In the genomic region with DNA sequence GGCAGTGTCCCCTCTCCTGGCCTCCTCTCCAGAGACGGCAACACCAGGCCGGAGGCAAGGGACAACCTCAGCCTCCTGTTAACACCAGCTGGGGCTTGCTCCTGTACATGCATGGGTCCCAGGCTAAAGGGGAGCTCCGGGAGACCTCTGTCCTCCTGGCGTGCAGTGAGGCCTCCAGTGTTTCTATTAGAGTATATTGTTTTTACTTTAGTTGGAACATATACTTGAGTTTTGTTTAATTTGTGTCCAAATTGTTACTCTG, we compare ENCODE assay signal across 28 cellular contexts. TPM values are rescaled to one million over a fixed set of nuclear protein-coding genes. Genes with fewer than 3 reads are reported as not detected.
DNase-seq lines count a peak whose midpoint lies in the region; ATAC-seq lines count a peak whose summit lies in the region.
"Had no signal": no experiment of that assay in that cellular context is flagged by ENCODE, and none has a peak within 500 bp of the region (broad histone marks: within the 10 kb centered on the region; RNA-seq: fewer than 3 reads in every experiment).

No MANE protein-coding gene starts in this region.

- H3K27me3 ChIP-seq in BLaER1 (no peaks in the 10 kb centered on the region), neuronal stem cell (ENCODE audit: control insufficient read depth in 3 of 3, insufficient read depth in 3 of 3, low read depth in 1 of 3, low read length in 3 of 3) (no peaks in the 10 kb centered on the region), aorta (ENCODE audit: control insufficient read depth in 1 of 2, insufficient read depth in 2 of 2, low read length in 1 of 2) (no peaks in the 10 kb centered on the region)
- no peaks in the 10 kb centered on the region for H3K27me3 ChIP-seq in BLaER1 treated with 17β-estradiol and CSF1 and Interleukin-3, amounts not matched to agents 10 nM and 100 nM
- H3K27me3 ChIP-seq: BE2C had no signal

- peak overlapping the region; percentile 61; the same call in 1 of the 2 replicates for H3K9ac ChIP-seq in BLaER1
- H3K9ac ChIP-seq in BLaER1 treated with 17β-estradiol and CSF1 and Interleukin-3, amounts not matched to agents 10 nM and 100 nM = peak overlapping the region in 2 of 11 experiments; percentile 75 to 76; a peak in 2 of 22 replicates
- no peak overlapping the region for H3K9ac ChIP-seq in neuronal stem cell (ENCODE audit: low read depth, low read length, poor library complexity)

- no peaks in the 10 kb centered on the region for H4K20me1 ChIP-seq in BLaER1
- H4K20me1 ChIP-seq in BLaER1 treated with 17β-estradiol and CSF1 and Interleukin-3, amounts not matched to agents 10 nM and 100 nM = no peaks in the 10 kb centered on the region

- no peaks in the 10 kb centered on the region for H3K79me1 ChIP-seq in neuronal stem cell (ENCODE audit: low read depth, low read length)

- peak; percentile 41 for DNase-seq in ecto neural progenitor cell (ENCODE audit: low spot score)
- no peak for DNase-seq in neuronal stem cell (ENCODE audit: low spot score)
- DNase-seq in aorta = no peak
- DNase-seq in NCI-H1417 treated with DMSO at 0.1 percent for 48 hours (lab: John Stamatoyannopoulos, UW) = no peak
- no peak for DNase-seq in NCI-H2107 treated with DMSO at 0.1 percent for 48 hours (lab: John Stamatoyannopoulos, UW; ENCODE audit: unreplicated experiment)
- DNase-seq: 8988T; ACHN; BE2C; C1 segment of cervical spinal cord; CD4-positive, alpha-beta memory T cell; CD4-positive, CD25-positive, alpha-beta regulatory T cell; CD8-positive, alpha-beta memory T cell; COR-L47; DMS 273 treated with DMSO at 0.1 percent for 48 hours; DMS153; DMS53; DMS79; DND-41; EL; GDM1 had no signal

- H2BK12ac ChIP-seq in neuronal stem cell (ENCODE audit: low read length) = peak overlapping the region; percentile 73

- H4K8ac ChIP-seq in neuronal stem cell (ENCODE audit: low read depth, low read length) = no peak overlapping the region

- H4K91ac ChIP-seq in neuronal stem cell (ENCODE audit: low read depth, low read length, poor library complexity) = no peak overlapping the region

- no peak overlapping the region for H3K18ac ChIP-seq in neuronal stem cell (ENCODE audit: low read length)

- peak overlapping the region; percentile 58 for H2BK15ac ChIP-seq in neuronal stem cell (ENCODE audit: low read length)

- WGBS in neuronal stem cell (ENCODE audit: extremely low coverage in 2 of 2, insufficient read length in 2 of 2, insufficient replicate concordance in 1 of 2), 2 donors = no CpG with 5 or more reads among the region's 4 CpGs
- 67 to 80% methylated on average over 4 of the region's 4 CpGs for WGBS in aorta, 2 donors

- no peak overlapping the region for H2BK120ac ChIP-seq in neuronal stem cell (ENCODE audit: low read depth, low read length)

- peaks cover 72% of the 10 kb centered on the region for H3K4me1 ChIP-seq in BLaER1
- peaks cover 43 to 74% (median 58%) of the 10 kb centered on the region in 10 experiments for H3K4me1 ChIP-seq in BLaER1 treated with 17β-estradiol and CSF1 and Interleukin-3, amounts not matched to agents 10 nM and 100 nM
- peaks cover 3 to 4% of the 10 kb centered on the region in 2 donors for H3K4me1 ChIP-seq in neuronal stem cell (ENCODE audit: control insufficient read depth in 2 of 2, insufficient read depth in 1 of 2, low read depth in 1 of 2, low read length in 2 of 2)
- H3K4me1 ChIP-seq in aorta (ENCODE audit: control insufficient read depth in 1 of 2, insufficient read depth in 2 of 2, low read length in 2 of 2) = no peaks in the 10 kb centered on the region
- H3K4me1 ChIP-seq: BE2C had no signal

- peak overlapping the region; percentile 73 for H3K23ac ChIP-seq in neuronal stem cell (ENCODE audit: low read depth, low read length, poor library complexity)

- H3K27ac ChIP-seq in BLaER1 (peak overlapping the region; percentile 85), neuronal stem cell (replicated peaks; ENCODE audit: low read length) (no peak overlapping the region), aorta (ENCODE audit: low read depth in 1 of 2, low read length in 2 of 2) (no peak overlapping the region)
- peak overlapping the region in 6 of 11 experiments; percentile 68 to 85 (median 78); a peak in 9 of 22 replicates for H3K27ac ChIP-seq in BLaER1 treated with 17β-estradiol and CSF1 and Interleukin-3, amounts not matched to agents 10 nM and 100 nM

- H2AFZ ChIP-seq in neuronal stem cell (ENCODE audit: low read length) = peak overlapping the region; percentile 42

- H3K14ac ChIP-seq in neuronal stem cell (ENCODE audit: low read length) = no peak overlapping the region

- H3K36me3 ChIP-seq in BLaER1 (peaks cover 12% of the 10 kb centered on the region; the same call in 1 of the 2 replicates), neuronal stem cell (replicated peaks in 1 of 2; ENCODE audit: control insufficient read depth in 2 of 2, insufficient read depth in 2 of 2, low read length in 2 of 2) (no peaks in the 10 kb centered on the region), aorta (ENCODE audit: control insufficient read depth in 1 of 2, insufficient read depth in 2 of 2, low read length in 1 of 2) (no peaks in the 10 kb centered on the region)
- H3K36me3 ChIP-seq in BLaER1 treated with 17β-estradiol and CSF1 and Interleukin-3, amounts not matched to agents 10 nM and 100 nM = no peaks in the 10 kb centered on the region; a peak in 2 of 22 replicates
- H3K36me3 ChIP-seq: BE2C had no signal

- intact Hi-C loops in aorta (cut with DNase I) = no loop called here

- ATAC-seq in GM19467 (IDR thresholded peaks at IDR 0.05; ENCODE audit: unreplicated experiment) (no peak), aorta (ENCODE audit: low FRiP score) (no peak)
- ATAC-seq: GM12878 had no signal

- peak overlapping the region; percentile 82 for H3K4me2 ChIP-seq in BLaER1
- H3K4me2 ChIP-seq in BLaER1 treated with 17β-estradiol and CSF1 and Interleukin-3, amounts not matched to agents 10 nM and 100 nM = peak overlapping the region in 10 of 11 experiments; percentile 50 to 90 (median 81); a peak in 17 of 22 replicates
- no peak overlapping the region for H3K4me2 ChIP-seq in neuronal stem cell (ENCODE audit: insufficient read depth, low read length, poor library complexity, severe bottlenecking)

- 0 out of 2 replicates have a peak overlapping the region, but pooled peaks have one; percentile 37 for H3K4me3 ChIP-seq in BLaER1
- H3K4me3 ChIP-seq in BLaER1 treated with 17β-estradiol and CSF1 and Interleukin-3, amounts not matched to agents 10 nM and 100 nM = no peak overlapping the region
- H3K4me3 ChIP-seq in neuronal stem cell (ENCODE audit: low read length in 2 of 2) = no peak overlapping the region
- no peak overlapping the region for H3K4me3 ChIP-seq in aorta (ENCODE audit: low read length in 2 of 2)
- H3K4me3 ChIP-seq: GM12878 had no signal

- no peak overlapping the region for H3K4ac ChIP-seq in neuronal stem cell (ENCODE audit: low read length)

- H3K9me3 ChIP-seq in BLaER1 (peaks cover 22% of the 10 kb centered on the region), neuronal stem cell (replicated peaks in 1 of 2; ENCODE audit: control insufficient read depth in 2 of 2, insufficient read depth in 1 of 2, low read depth in 1 of 2, low read length in 2 of 2) (peaks cover 3 to 22% of the 10 kb centered on the region in 2 donors), aorta (ENCODE audit: control insufficient read depth, low read length) (no peaks in the 10 kb centered on the region)
- H3K9me3 ChIP-seq in BLaER1 treated with 17β-estradiol and CSF1 and Interleukin-3, amounts not matched to agents 10 nM and 100 nM (replicated peaks in 1 of 11) = peaks cover 0 to 24% (median 17%) of the 10 kb centered on the region in 11 experiments; a peak in 15 of 22 replicates
- H3K9me3 ChIP-seq: BE2C had no signal

- H2BK5ac ChIP-seq in neuronal stem cell (ENCODE audit: low read length) = peak overlapping the region; percentile 75

- H2AK5ac ChIP-seq in neuronal stem cell (ENCODE audit: low read depth, low read length) = no peak overlapping the region

RNA-seq across cellular contexts. Expression of gene IRX2, which starts 12.0 kb away (rescaled TPM):
- polyA plus RNA-seq in neuronal stem cell (2013, experiment 1 of 2) = 9.6 TPM
- polyA plus RNA-seq in neuronal stem cell (2013, experiment 2 of 2) = 9.3 TPM
- total RNA-seq in aorta = under 1 TPM in 1 of 2 donors, not detected in 1; 0.27 TPM
- under 1 TPM in 1 of 2 donors, not detected in 1; 0.20 TPM for polyA plus RNA-seq in aorta
- total RNA-seq: A673; CD4-positive, alpha-beta memory T cell; CD4-positive, CD25-positive, alpha-beta regulatory T cell; CD8-positive, alpha-beta memory T cell; G401; GM12878 had no signal
- polyA plus RNA-seq: AG04450; CD14-positive monocyte; CD4-positive, alpha-beta memory T cell; CD4-positive, CD25-positive, alpha-beta regulatory T cell; CD8-positive, alpha-beta memory T cell; GM12878 had no signal

Comparison
In these comparisons a context has a peak if more than half of its experiments do, and no peak if none do; other contexts are left out.
1. H3K27ac ChIP-seq: peak in BLaER1 (single experiment) and BLaER1 treated with 17β-estradiol and CSF1 and Interleukin-3, amounts not matched to agents 10 nM and 100 nM (6 of 11); none in neuronal stem cell (single experiment) and aorta (0 of 2).